8 cellular contexts compared by ENCODE assay signal in the genomic region with DNA sequence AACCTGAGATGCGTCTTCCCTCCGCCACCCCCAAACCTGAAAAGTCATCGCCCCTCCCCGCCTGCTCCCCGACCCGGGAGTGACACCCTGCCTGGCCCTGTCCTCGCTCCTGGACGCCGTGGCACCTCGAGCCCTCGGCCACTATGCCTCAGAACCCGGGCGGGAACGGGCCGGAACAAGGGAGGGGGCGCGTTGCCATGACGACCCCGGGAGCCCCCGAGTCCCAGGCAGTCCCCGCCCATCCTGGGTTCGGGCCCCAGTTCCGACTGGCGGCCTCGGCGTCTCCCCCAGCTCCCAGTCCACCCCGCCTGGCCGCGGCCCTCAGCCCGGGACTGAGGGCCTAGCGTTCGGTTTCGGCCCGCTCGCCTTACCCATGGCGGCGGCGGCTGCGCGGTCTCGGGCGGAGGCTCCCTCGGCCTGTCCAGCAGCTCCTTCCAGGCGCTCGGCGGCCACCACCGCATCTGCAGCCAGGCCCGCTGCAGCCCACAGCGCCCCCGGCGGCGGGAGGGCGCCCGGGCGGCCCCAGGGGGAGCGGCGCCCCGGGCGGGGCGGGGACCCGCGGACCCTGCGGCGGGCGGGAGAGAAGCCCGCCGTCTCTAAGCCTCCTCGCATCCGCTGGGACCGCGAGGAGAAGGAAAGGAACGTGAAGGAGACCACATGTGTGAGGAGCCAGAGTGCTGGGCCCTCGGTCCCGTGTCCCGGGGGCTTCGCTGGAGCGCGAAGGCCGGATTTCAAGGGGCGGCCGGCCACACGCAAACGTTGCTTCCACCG. TPM values are rescaled to one million over a fixed set of nuclear protein-coding genes. Genes with fewer than 3 reads are reported as not detected.
DNase-seq lines count a peak whose midpoint lies in the region; ATAC-seq and TF ChIP-seq lines count a peak whose summit lies in the region.

A gene with protein sequence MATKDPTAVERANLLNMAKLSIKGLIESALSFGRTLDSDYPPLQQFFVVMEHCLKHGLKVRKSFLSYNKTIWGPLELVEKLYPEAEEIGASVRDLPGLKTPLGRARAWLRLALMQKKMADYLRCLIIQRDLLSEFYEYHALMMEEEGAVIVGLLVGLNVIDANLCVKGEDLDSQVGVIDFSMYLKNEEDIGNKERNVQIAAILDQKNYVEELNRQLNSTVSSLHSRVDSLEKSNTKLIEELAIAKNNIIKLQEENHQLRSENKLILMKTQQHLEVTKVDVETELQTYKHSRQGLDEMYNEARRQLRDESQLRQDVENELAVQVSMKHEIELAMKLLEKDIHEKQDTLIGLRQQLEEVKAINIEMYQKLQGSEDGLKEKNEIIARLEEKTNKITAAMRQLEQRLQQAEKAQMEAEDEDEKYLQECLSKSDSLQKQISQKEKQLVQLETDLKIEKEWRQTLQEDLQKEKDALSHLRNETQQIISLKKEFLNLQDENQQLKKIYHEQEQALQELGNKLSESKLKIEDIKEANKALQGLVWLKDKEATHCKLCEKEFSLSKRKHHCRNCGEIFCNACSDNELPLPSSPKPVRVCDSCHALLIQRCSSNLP (minus strand): TSS at position 463 of the 771 bp plus-strand sequence. CDS start 88 bp downstream, at position 375.

- H3K4me1 ChIP-seq in duodenal mucosa (ENCODE audit: control insufficient read depth in 1 of 2, insufficient read depth in 2 of 2, low read length in 2 of 2) (peaks cover 5 to 10% of the 10 kb centered on the region in 2 donors), lower lobe of right lung (no peaks in the 10 kb centered on the region)

- intact Hi-C loops in lower lobe of right lung (cut with DNase I), result no loop called here

- CTCF ChIA-PET in BJ (lab: Yijun Ruan, JAX), result interaction anchor here (0.6 to 1.5 kb wide), 11 partner anchors 8 to 168 kb away, joined by 3 to 7 read pairs (median 3); a partner anchor contains a TSS

- no peak; the same call in 1 of the 2 replicates for TF ChIP-seq CTCF in BJ (IDR thresholded peaks at IDR 0.05; ENCODE audit: insufficient read depth, low read depth, low read length)
- TF ChIP-seq CTCF in lower lobe of right lung (IDR thresholded peaks at IDR 0.05), result peak; percentile 55

- peak within 1 kb of the TSS; percentile 100 for H3K4me3 ChIP-seq in BJ (ENCODE audit: low read depth, low read length)
- H3K4me3 ChIP-seq in duodenal mucosa (ENCODE audit: low read depth in 1 of 2, low read length in 2 of 2), result peak within 1 kb of the TSS; percentile 74 to 93
- peak within 1 kb of the TSS; percentile 99 for H3K4me3 ChIP-seq in lower lobe of right lung

- H3K27me3 ChIP-seq in BJ (ENCODE audit: control insufficient read depth, insufficient read depth, low read length), result no peaks in the 10 kb centered on the region
- H3K27me3 ChIP-seq in duodenal mucosa (ENCODE audit: control insufficient read depth in 1 of 2, insufficient read depth in 2 of 2, low read length in 2 of 2), result no peaks in the 10 kb centered on the region
- no peaks in the 10 kb centered on the region for H3K27me3 ChIP-seq in lower lobe of right lung (ENCODE audit: low read depth)

- POLR2A ChIA-PET in BJ (lab: Charles Lee), result interaction anchor here (0.5 kb wide), 1 partner anchor 334 kb away, joined by 17 read pairs; no protein-coding TSS in a partner anchor

- peak; percentile 12 for DNase-seq in BJ (ENCODE audit: low read depth)
- peak; percentile 71 for DNase-seq in NCI-H510A treated with DMSO at 0.1 percent for 48 hours (lab: John Stamatoyannopoulos, UW)
- DNase-seq in activated CD4-positive, alpha-beta T cell treated with anti-CD3 and anti-CD28 coated beads, Interleukin-2, amount 50 U/mL, for 4 hours, result peak; percentile 57 to 62
- peak; percentile 88 for DNase-seq in lower lobe of right lung
- peak; percentile 34 to 73 (median 58) for DNase-seq in stimulated activated CD4-positive, alpha-beta T cell treated with anti-CD3 and anti-CD28 coated beads, TNF-alpha, amount 100 ng/mL, for 24 hours (ENCODE audit: low read depth in 3 of 3)

- H3K27ac ChIP-seq in duodenal mucosa (ENCODE audit: low read depth, low read length) (peak within 1 kb of the TSS; percentile 73), lower lobe of right lung (peak within 1 kb of the TSS; percentile 94)

- H3K9ac ChIP-seq in duodenal mucosa (ENCODE audit: low read depth in 1 of 2, low read length in 2 of 2), result peak within 1 kb of the TSS; percentile 77 to 86

- H3K36me3 ChIP-seq in BJ (ENCODE audit: control insufficient read depth, insufficient read depth, low read length) (no peaks in the 10 kb centered on the region), duodenal mucosa (ENCODE audit: control insufficient read depth in 1 of 2, insufficient read depth in 2 of 2, low read length in 2 of 2) (no peaks in the 10 kb centered on the region), lower lobe of right lung (no peaks in the 10 kb centered on the region)

- H3K9me3 ChIP-seq in duodenal mucosa (ENCODE audit: control insufficient read depth in 1 of 2, low read length in 2 of 2) (no peaks in the 10 kb centered on the region), lower lobe of right lung (no peaks in the 10 kb centered on the region)

- peak; percentile 96 for ATAC-seq in GM19023 (IDR thresholded peaks at IDR 0.05; ENCODE audit: unreplicated experiment)
- peak; percentile 95 for ATAC-seq in HG03196 (IDR thresholded peaks at IDR 0.05; ENCODE audit: unreplicated experiment)
- peak; percentile 99 for ATAC-seq in lower lobe of right lung

RNA-seq across cellular contexts. Expression of the gene that starts here (rescaled TPM):
- 6.7 and 15.2 TPM in 2 replicates for polyA plus RNA-seq in BJ (2011; rRNA removed)
- polyA minus RNA-seq in BJ (2011; rRNA and poly(A)+ RNA removed), result 6.9 and 10.9 TPM in 2 replicates
- total RNA-seq in lower lobe of right lung, result 24.8 TPM

Comparison
In these comparisons a context has a peak if more than half of its experiments do, and no peak if none do; other contexts are left out.
1. Peak in every context shown above with its lines: DNase-seq, ATAC-seq, H3K4me3 ChIP-seq and H3K27ac ChIP-seq.
2. DNase-seq: peak in every context shown above with its lines; median percentile 88 in lower lobe of right lung; 71 in NCI-H510A treated with DMSO at 0.1 percent for 48 hours; 60 in activated CD4-positive, alpha-beta T cell treated with anti-CD3 and anti-CD28 coated beads, Interleukin-2, amount 50 U/mL, for 4 hours; 58 in stimulated activated CD4-positive, alpha-beta T cell treated with anti-CD3 and anti-CD28 coated beads, TNF-alpha, amount 100 ng/mL, for 24 hours; 12 in BJ.